13 cellular contexts compared by ENCODE assay signal in genomic region chr2:83103602-83104001, GRCh38.
DNase-seq lines count a peak whose midpoint lies in the region; TF ChIP-seq lines count a peak whose summit lies in the region.
"Had no signal": no experiment of that assay in that cellular context is flagged by ENCODE, and none has a peak within 500 bp of the region (broad histone marks: within the 10 kb centered on the region; RNA-seq: fewer than 3 reads in every experiment).

No MANE protein-coding gene starts in this region.

- H3K9me3 ChIP-seq in adrenal gland (replicated peaks in 1 of 3), result no peaks in the 10 kb centered on the region

- H3K27me3 ChIP-seq in adrenal gland, result no peaks in the 10 kb centered on the region
- H3K27me3 ChIP-seq: ascending aorta had no signal

- intact Hi-C loops in adrenal gland (cut with DNase I), result no loop called here

- H3K4me1 ChIP-seq in adrenal gland (replicated peaks in 1 of 2), result no peaks in the 10 kb centered on the region
- H3K4me1 ChIP-seq: ascending aorta had no signal

- WGBS in adrenal gland, 4 donors, result 17 to 37% (median 27%) methylated on average over 1 of the region's 1 CpG

- TF ChIP-seq CTCF in adrenal gland (IDR thresholded peaks at IDR 0.05), result no peak

- no peak for TF ChIP-seq POLR2A in adrenal gland (IDR thresholded peaks at IDR 0.05)

- peak; percentile 10 for DNase-seq in AG08396 (ENCODE audit: low spot score)
- peak; percentile 68 for DNase-seq in HT1080 (ENCODE audit: low read depth)
- DNase-seq in dedifferentiated amniotic fluid mesenchymal stem cell (ENCODE audit: extremely low spot score), result peak; percentile 89
- peak; percentile 92 for DNase-seq in kidney tubule cell (ENCODE audit: low spot score)
- DNase-seq in KBM-7, result no peak
- no peak for DNase-seq in NCI-H1048 (lab: John Stamatoyannopoulos, UW)
- no peak for DNase-seq in stimulated activated CD4-positive, alpha-beta T cell treated with anti-CD3 and anti-CD28 coated beads, Interleukin-2, amount 100 ng/mL, for 48 hours
- DNase-seq in adrenal gland, result no peak
- DNase-seq: NCI-H1417; NCI-H524; stimulated activated CD4-positive, alpha-beta T cell treated with anti-CD3 and anti-CD28 coated beads, Interleukin-12 subunit alpha, Interleukin-12 subunit beta, amount 100 ng/mL, for 4 hours had no signal

- in situ Hi-C loops in KBM-7 (cut with MboI; ENCODE audit: low pct_unique_long_range_greater_than_20kb, low sequenced_read_pairs), result no loop called here

- no peaks in the 10 kb centered on the region for H3K36me3 ChIP-seq in adrenal gland (replicated peaks in 1 of 2)
- H3K36me3 ChIP-seq: ascending aorta had no signal

- no peak overlapping the region for H3K4me3 ChIP-seq in adrenal gland
- H3K4me3 ChIP-seq: ascending aorta had no signal

- H3K27ac ChIP-seq in adrenal gland, result no peak overlapping the region
- H3K27ac ChIP-seq: ascending aorta, VCaP had no signal

Comparison
In these comparisons a context has a peak if more than half of its experiments do, and no peak if none do; other contexts are left out.
1. DNase-seq: peak in AG08396 (single experiment), HT1080 (single experiment), dedifferentiated amniotic fluid mesenchymal stem cell (single experiment) and kidney tubule cell (single experiment); none in KBM-7 (single experiment), NCI-H1048 (single experiment), stimulated activated CD4-positive, alpha-beta T cell treated with anti-CD3 and anti-CD28 coated beads, Interleukin-2, amount 100 ng/mL, for 48 hours (0 of 2) and adrenal gland (0 of 7).